Comparison of ENCODE assay signal across 8 cellular contexts in the genomic region with DNA sequence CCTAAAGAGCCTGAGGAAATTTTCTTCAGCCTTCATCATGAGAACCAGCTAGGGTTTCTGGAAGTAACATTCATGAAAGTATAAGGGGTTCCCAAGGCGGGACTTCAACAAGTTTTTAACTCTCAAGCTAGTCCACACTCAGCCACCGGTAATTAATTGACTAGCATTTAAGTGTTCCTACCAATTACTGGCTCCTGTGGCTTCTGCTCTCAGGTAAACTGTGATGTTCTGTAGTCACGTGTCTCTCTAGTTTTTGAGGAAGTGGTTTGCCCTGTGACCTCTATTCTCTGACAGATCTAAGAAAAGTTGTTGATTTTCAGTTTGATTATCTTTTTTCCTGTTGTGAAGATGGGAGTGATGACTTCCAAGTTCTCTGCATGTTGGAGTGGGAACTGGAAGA. TPM values are rescaled to one million over a fixed set of nuclear protein-coding genes. Genes with fewer than 3 reads are reported as not detected.
DNase-seq lines count a peak whose midpoint lies in the region; ATAC-seq, FAIRE-seq and TF ChIP-seq lines count a peak whose summit lies in the region.
"Not testable (repeated sequence)": the region's sequence is repeated elsewhere in the genome, so short reads cannot be mapped to it uniquely, and the experiment has no call there.

No MANE protein-coding gene starts in this region.

- not testable (repeated sequence) for H3K9ac ChIP-seq in DND-41 (ENCODE audit: low read depth, low read length); keratinocyte (ENCODE audit: control insufficient read depth, extremely low read depth, insufficient read depth, low read length)

- not testable (repeated sequence) for H3K9me1 ChIP-seq in keratinocyte (ENCODE audit: control insufficient read depth, extremely low read depth, insufficient read depth, low read length)

- not testable (repeated sequence) for H4K20me1 ChIP-seq in DND-41 (ENCODE audit: insufficient read depth, low read length); keratinocyte (ENCODE audit: control insufficient read depth, extremely low read depth, insufficient read depth, low read length)

- POLR2A ChIA-PET in activated CD8-positive, alpha-beta T cell treated with anti-CD3 and anti-CD28 coated beads for 36 hours (lab: Charles Lee), result not testable (repeated sequence)

- dilution Hi-C loops in keratinocyte (cut with MboI; ENCODE audit: extremely low pct_ligation_motif_present, low sequenced_read_pairs), result not testable (repeated sequence)

- H3K36me3 ChIP-seq in DND-41 (ENCODE audit: insufficient read depth, low read length); keratinocyte (ENCODE audit: control insufficient read depth in 2 of 2, extremely low read depth in 1 of 2, insufficient read depth in 2 of 2, low read length in 2 of 2): not testable (repeated sequence)

- CTCF ChIA-PET in activated CD8-positive, alpha-beta T cell treated with anti-CD3 and anti-CD28 coated beads for 36 hours (lab: Charles Lee), result not testable (repeated sequence)

- intact Hi-C loops in activated CD8-positive, alpha-beta T cell treated with anti-CD3 and anti-CD28 coated beads for 36 hours (cut with micrococcal nuclease), result not testable (repeated sequence)

- H3K4me3 Mint-ChIP-seq in activated CD8-positive, alpha-beta T cell treated with anti-CD3 and anti-CD28 coated beads for 36 hours, result not testable (repeated sequence)

- H2AFZ ChIP-seq in DND-41 (ENCODE audit: low read depth, low read length); keratinocyte (ENCODE audit: control insufficient read depth, low read length): not testable (repeated sequence)

- H3K27me3 Mint-ChIP-seq in activated CD8-positive, alpha-beta T cell treated with anti-CD3 and anti-CD28 coated beads for 36 hours, result not testable (repeated sequence)

- DNase-seq in DND-41; HL-60 (ENCODE audit: low read depth in 1 of 2, low spot score in 1 of 2); activated CD8-positive, alpha-beta T cell treated with anti-CD3 and anti-CD28 coated beads for 36 hours; keratinocyte (ENCODE audit: low read depth, low spot score): not testable (repeated sequence)

- not testable (repeated sequence) for H3K4me3 ChIP-seq in DND-41 (ENCODE audit: low read depth in 1 of 2, low read length in 2 of 2); HL-60 (replicated peaks; ENCODE audit: insufficient read depth, low read length); keratinocyte (ENCODE audit: control insufficient read depth in 2 of 3, extremely low read depth in 1 of 3, insufficient read depth in 2 of 3, low read depth in 1 of 3, low read length in 3 of 3)

- H3K4me1 Mint-ChIP-seq in activated CD8-positive, alpha-beta T cell treated with anti-CD3 and anti-CD28 coated beads for 36 hours (ENCODE audit: low read depth), result not testable (repeated sequence)

- ATAC-seq in DND-41 (ENCODE audit: insufficient read depth, low read depth) (peak; percentile 66; the same call in 2 of the 3 replicates), GM18907 (IDR thresholded peaks at IDR 0.05; ENCODE audit: unreplicated experiment) (peak; percentile 71), GM19468 (IDR thresholded peaks at IDR 0.05; ENCODE audit: extremely low read depth, unreplicated experiment) (peak; percentile 68), HG02678 (IDR thresholded peaks at IDR 0.05; ENCODE audit: unreplicated experiment) (peak; percentile 67), HG03108 (IDR thresholded peaks at IDR 0.05; ENCODE audit: unreplicated experiment) (peak; percentile 74)
- not testable (repeated sequence) for ATAC-seq in activated CD8-positive, alpha-beta T cell treated with anti-CD3 and anti-CD28 coated beads for 36 hours

- not testable (repeated sequence) for H3K9me3 Mint-ChIP-seq in activated CD8-positive, alpha-beta T cell treated with anti-CD3 and anti-CD28 coated beads for 36 hours

- not testable (repeated sequence) for TF ChIP-seq CTCF in DND-41 (IDR thresholded peaks at IDR 0.05; ENCODE audit: borderline replicate concordance, extremely low read depth, low read length, poor library complexity, severe bottlenecking); HL-60 (IDR thresholded peaks at IDR 0.05; ENCODE audit: insufficient read depth, low read length); activated CD8-positive, alpha-beta T cell treated with anti-CD3 and anti-CD28 coated beads for 36 hours (IDR thresholded peaks at IDR 0.05); keratinocyte (optimal IDR thresholded peaks at IDR 0.05 in 1 of 3, IDR thresholded peaks at IDR 0.05 in 1 of 3, conservative IDR thresholded peaks at IDR 0.05 in 1 of 3; ENCODE audit: extremely low read depth in 1 of 3, insufficient read depth in 2 of 3, low read length in 3 of 3)

- H3K4me1 ChIP-seq in DND-41 (ENCODE audit: insufficient read depth, low read length); keratinocyte (ENCODE audit: control insufficient read depth, extremely low read depth, insufficient read depth, low read length): not testable (repeated sequence)

- not testable (repeated sequence) for H3K27me3 ChIP-seq in DND-41 (ENCODE audit: insufficient read depth, low read length, poor library complexity); HL-60 (ENCODE audit: insufficient read depth, poor library complexity, severe bottlenecking); keratinocyte (ENCODE audit: control insufficient read depth, extremely low read depth, insufficient read depth, low read length)

- peak; percentile 46 for FAIRE-seq in keratinocyte (lab: Jason Lieb, UNC)

- H3K27ac ChIP-seq in DND-41 (ENCODE audit: low read length); keratinocyte (ENCODE audit: control insufficient read depth, insufficient read depth, low read length): not testable (repeated sequence)
- 0 out of 2 replicates have a peak overlapping the region, but pooled peaks have one; percentile 36 for H3K27ac ChIP-seq in HL-60 (replicated peaks)

- peak overlapping the region; percentile 38 for H3K27ac Mint-ChIP-seq in activated CD8-positive, alpha-beta T cell treated with anti-CD3 and anti-CD28 coated beads for 36 hours

- not testable (repeated sequence) for H3K4me2 ChIP-seq in DND-41 (ENCODE audit: insufficient read depth, low read length); keratinocyte (ENCODE audit: control insufficient read depth, extremely low read depth, insufficient read depth, low read depth, low read length)

- H3K79me2 ChIP-seq in DND-41 (ENCODE audit: insufficient read depth, low read length); keratinocyte (ENCODE audit: control insufficient read depth, insufficient read depth, low read length): not testable (repeated sequence)

- not testable (repeated sequence) for H3K36me3 Mint-ChIP-seq in activated CD8-positive, alpha-beta T cell treated with anti-CD3 and anti-CD28 coated beads for 36 hours (ENCODE audit: low read depth)

- not testable (repeated sequence) for H3K9me3 ChIP-seq in DND-41 (ENCODE audit: insufficient read depth, low read length, severe bottlenecking); keratinocyte (ENCODE audit: control insufficient read depth, low read depth, low read length)

RNA-seq across cellular contexts. Expression of gene CKAP2, which starts 42.7 kb away (rescaled TPM):
- total RNA-seq in activated CD8-positive, alpha-beta T cell treated with anti-CD3 and anti-CD28 coated beads for 36 hours, result 10 to 100 TPM; 51.5 to 54.3 TPM
- 14.5 to 29.7 TPM (median 18.9 TPM) in 3 replicates for polyA plus RNA-seq in keratinocyte
- polyA plus RNA-seq in keratinocyte (2011; ENCODE audit: low read depth), result 32.4 TPM
- polyA plus RNA-seq in keratinocyte (2011; cell fraction: cytosol; rRNA removed), result 15.2 and 28.2 TPM in 2 replicates
- polyA plus RNA-seq in keratinocyte (2011; cell fraction: nucleus; rRNA removed), result 26.0 and 31.1 TPM in 2 replicates
- 14.9 and 25.2 TPM in 2 replicates for polyA plus RNA-seq in keratinocyte (2012; ENCODE audit: low replicate concordance)
- 4.0 to 29.3 TPM (median 9.3 TPM) in 3 replicates for polyA minus RNA-seq in keratinocyte
- 17.6 TPM for polyA minus RNA-seq in keratinocyte (2011; cell fraction: cytosol; rRNA and poly(A)+ RNA removed)
- polyA minus RNA-seq in keratinocyte (2011; cell fraction: nucleus; rRNA and poly(A)+ RNA removed), result 10.7 and 23.5 TPM in 2 replicates

RNA-seq across cellular contexts. Expression of gene VPS36, which starts 47.5 kb away (rescaled TPM):
- 10 to 100 TPM; 26.3 to 29.6 TPM for total RNA-seq in activated CD8-positive, alpha-beta T cell treated with anti-CD3 and anti-CD28 coated beads for 36 hours
- polyA plus RNA-seq in keratinocyte, result 12.8 to 36.5 TPM (median 24.6 TPM) in 3 replicates
- polyA plus RNA-seq in keratinocyte (2011; ENCODE audit: low read depth), result 15.9 TPM
- 13.7 and 25.0 TPM in 2 replicates for polyA plus RNA-seq in keratinocyte (2011; cell fraction: cytosol; rRNA removed)
- polyA plus RNA-seq in keratinocyte (2011; cell fraction: nucleus; rRNA removed), result 41.5 and 52.4 TPM in 2 replicates
- polyA plus RNA-seq in keratinocyte (2012; ENCODE audit: low replicate concordance), result 17.3 and 19.1 TPM in 2 replicates
- 11.9 to 23.6 TPM (median 16.1 TPM) in 3 replicates for polyA minus RNA-seq in keratinocyte
- 11.1 TPM for polyA minus RNA-seq in keratinocyte (2011; cell fraction: cytosol; rRNA and poly(A)+ RNA removed)
- polyA minus RNA-seq in keratinocyte (2011; cell fraction: nucleus; rRNA and poly(A)+ RNA removed), result 17.2 and 34.1 TPM in 2 replicates
